In genomic region chr4:109275346-109275745, GRCh38 we compare ENCODE assay signal across 24 cellular contexts.
"Had no signal": no experiment of that assay in that cellular context is flagged by ENCODE, and none has a peak within 500 bp of the region (broad histone marks: within the 10 kb centered on the region; RNA-seq: fewer than 3 reads in every experiment).

No MANE protein-coding gene starts in this region.

- DNase-seq: islet precursor cell; left ventricle myocardium inferior; mesendoderm; naive B cell; natural killer cell; nephron progenitor cell; ovary; right lobe of liver; stimulated activated CD4-positive, alpha-beta T cell treated with anti-CD3 and anti-CD28 coated beads, Interleukin-1b, Interleukin-23, amount 100 ng/mL, for 48 hours; stimulated activated CD4-positive, alpha-beta T cell treated with anti-CD3 and anti-CD28 coated beads, Interleukin-2, amount 100 ng/mL, for 48 hours; stimulated activated CD4-positive, alpha-beta T cell treated with anti-CD3 and anti-CD28 coated beads, Interleukin-4, amount 100 ng/mL, for 4 hours; stimulated activated CD8-positive, alpha-beta memory T cell treated with anti-CD3 and anti-CD28 coated beads, Interleukin-4, amount 100 ng/mL, for 48 hours; stimulated activated naive CD4-positive, alpha-beta T cell treated with Interleukin-2 at 50 U/mL for 16 hours; stimulated activated naive CD8-positive, alpha-beta T cell treated with anti-CD3 and anti-CD28 coated beads, Interleukin-15, amount 100 ng/mL, for 72 hours; substantia nigra had no signal

- H3K36me3 Mint-ChIP-seq: naive B cell; natural killer cell; stimulated activated memory B cell treated with anti-CD40 and anti-IgM and Interleukin-4, amounts not matched to agents 10 μg/mL and 1 μg/mL and 100 μg/mL, for 72 hours; type B pancreatic cell had no signal

- H3K27ac ChIP-seq: left ventricle myocardium inferior, ovary, right atrium auricular region, right lobe of liver, tibial nerve, vagina had no signal

- H3K27me3 ChIP-seq: ovary, right atrium auricular region, right lobe of liver, tibial nerve, vagina had no signal

- H3K36me3 ChIP-seq: left ventricle myocardium inferior, ovary, right atrium auricular region, right lobe of liver, tibial nerve, vagina had no signal

- H3K4me1 ChIP-seq: left ventricle myocardium inferior, right atrium auricular region, right lobe of liver, tibial nerve, vagina had no signal

- H3K9me3 Mint-ChIP-seq: mesothelial cell of epicardium; natural killer cell; nephron progenitor cell; stimulated activated memory B cell treated with anti-CD40 and anti-IgM and Interleukin-4, amounts not matched to agents 10 μg/mL and 1 μg/mL and 100 μg/mL, for 72 hours; stimulated activated naive CD8-positive, alpha-beta T cell treated with anti-CD3 and anti-CD28 coated beads, Interleukin-15, amount 100 ng/mL, for 72 hours; type B pancreatic cell had no signal

- H3K4me3 ChIP-seq: left ventricle myocardium inferior, lung, ovary, right atrium auricular region, right lobe of liver, smooth muscle cell, tibial nerve, vagina had no signal

- H3K9me3 ChIP-seq: left ventricle myocardium inferior, ovary, right atrium auricular region, right lobe of liver, tibial nerve, vagina had no signal

- ATAC-seq: natural killer cell; right lobe of liver; stimulated activated memory B cell treated with anti-CD40 and anti-IgM and Interleukin-4, amounts not matched to agents 10 μg/mL and 1 μg/mL and 100 μg/mL, for 72 hours; stimulated activated naive CD8-positive, alpha-beta T cell treated with anti-CD3 and anti-CD28 coated beads, Interleukin-15, amount 100 ng/mL, for 72 hours had no signal

- H3K4me1 Mint-ChIP-seq: mesothelial cell of epicardium; naive B cell; natural killer cell; nephron progenitor cell; stimulated activated memory B cell treated with anti-CD40 and anti-IgM and Interleukin-4, amounts not matched to agents 10 μg/mL and 1 μg/mL and 100 μg/mL, for 72 hours had no signal

- H3K4me3 Mint-ChIP-seq: mesothelial cell of epicardium; naive B cell; natural killer cell; nephron progenitor cell; stimulated activated memory B cell treated with anti-CD40 and anti-IgM and Interleukin-4, amounts not matched to agents 10 μg/mL and 1 μg/mL and 100 μg/mL, for 72 hours; stimulated activated naive CD8-positive, alpha-beta T cell treated with anti-CD3 and anti-CD28 coated beads, Interleukin-15, amount 100 ng/mL, for 72 hours; type B pancreatic cell had no signal

- H3K27me3 Mint-ChIP-seq: progenitor cell of endocrine pancreas; stimulated activated memory B cell treated with anti-CD40 and anti-IgM and Interleukin-4, amounts not matched to agents 10 μg/mL and 1 μg/mL and 100 μg/mL, for 72 hours; type B pancreatic cell had no signal

- H3K4me2 ChIP-seq: smooth muscle cell had no signal

- H3K27ac Mint-ChIP-seq: mesothelial cell of epicardium; naive B cell; natural killer cell; progenitor cell of endocrine pancreas; stimulated activated memory B cell treated with anti-CD40 and anti-IgM and Interleukin-4, amounts not matched to agents 10 μg/mL and 1 μg/mL and 100 μg/mL, for 72 hours; type B pancreatic cell had no signal
